1 cellular context compared by ENCODE assay signal in the genomic region with DNA sequence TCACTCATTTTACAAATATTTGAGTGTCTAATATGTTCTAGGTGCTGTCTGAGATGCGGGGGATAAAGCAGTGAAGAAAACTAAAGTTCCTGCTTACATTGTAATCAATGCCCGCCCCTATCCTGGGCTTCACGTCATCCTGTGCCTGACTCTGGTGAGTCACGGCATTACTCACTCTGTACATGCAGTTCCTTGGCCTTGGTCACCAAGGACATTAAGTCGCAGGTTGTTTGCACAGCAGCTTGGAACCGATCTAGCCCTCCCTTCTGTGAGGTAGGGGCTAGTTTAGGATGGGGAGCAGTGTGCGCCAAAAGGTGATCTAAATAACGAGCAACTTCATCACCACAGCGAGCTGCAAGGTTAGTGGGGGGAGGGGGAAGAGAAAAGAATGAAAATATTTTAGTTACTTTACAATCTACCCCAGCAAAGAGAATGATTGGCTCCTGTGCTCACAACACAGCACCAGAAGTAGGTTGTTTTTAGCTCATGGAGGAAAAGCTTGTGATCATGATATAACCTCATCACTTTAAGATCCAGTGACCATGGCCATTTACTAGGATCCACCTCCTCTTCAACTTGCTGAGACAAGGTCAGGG.
TF ChIP-seq lines count a peak whose summit lies in the region.

No MANE protein-coding gene starts in this region.

TF ChIP-seq in SK-N-SH, 30 proteins besides CTCF, POLR2A, EP300 and RAD21 (continued from another document):
- TF ChIP-seq, protein P1, sequence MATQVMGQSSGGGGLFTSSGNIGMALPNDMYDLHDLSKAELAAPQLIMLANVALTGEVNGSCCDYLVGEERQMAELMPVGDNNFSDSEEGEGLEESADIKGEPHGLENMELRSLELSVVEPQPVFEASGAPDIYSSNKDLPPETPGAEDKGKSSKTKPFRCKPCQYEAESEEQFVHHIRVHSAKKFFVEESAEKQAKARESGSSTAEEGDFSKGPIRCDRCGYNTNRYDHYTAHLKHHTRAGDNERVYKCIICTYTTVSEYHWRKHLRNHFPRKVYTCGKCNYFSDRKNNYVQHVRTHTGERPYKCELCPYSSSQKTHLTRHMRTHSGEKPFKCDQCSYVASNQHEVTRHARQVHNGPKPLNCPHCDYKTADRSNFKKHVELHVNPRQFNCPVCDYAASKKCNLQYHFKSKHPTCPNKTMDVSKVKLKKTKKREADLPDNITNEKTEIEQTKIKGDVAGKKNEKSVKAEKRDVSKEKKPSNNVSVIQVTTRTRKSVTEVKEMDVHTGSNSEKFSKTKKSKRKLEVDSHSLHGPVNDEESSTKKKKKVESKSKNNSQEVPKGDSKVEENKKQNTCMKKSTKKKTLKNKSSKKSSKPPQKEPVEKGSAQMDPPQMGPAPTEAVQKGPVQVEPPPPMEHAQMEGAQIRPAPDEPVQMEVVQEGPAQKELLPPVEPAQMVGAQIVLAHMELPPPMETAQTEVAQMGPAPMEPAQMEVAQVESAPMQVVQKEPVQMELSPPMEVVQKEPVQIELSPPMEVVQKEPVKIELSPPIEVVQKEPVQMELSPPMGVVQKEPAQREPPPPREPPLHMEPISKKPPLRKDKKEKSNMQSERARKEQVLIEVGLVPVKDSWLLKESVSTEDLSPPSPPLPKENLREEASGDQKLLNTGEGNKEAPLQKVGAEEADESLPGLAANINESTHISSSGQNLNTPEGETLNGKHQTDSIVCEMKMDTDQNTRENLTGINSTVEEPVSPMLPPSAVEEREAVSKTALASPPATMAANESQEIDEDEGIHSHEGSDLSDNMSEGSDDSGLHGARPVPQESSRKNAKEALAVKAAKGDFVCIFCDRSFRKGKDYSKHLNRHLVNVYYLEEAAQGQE (IDR thresholded peaks at IDR 0.05; ENCODE audit: low read depth, low read length), result no peak
- TF ChIP-seq RXRA (IDR thresholded peaks at IDR 0.05; ENCODE audit: borderline replicate concordance, low read depth), result peak; percentile 37; the same call in 1 of the 2 replicates
- peak; percentile 39 for TF ChIP-seq NFIC (IDR thresholded peaks at IDR 0.05; ENCODE audit: borderline replicate concordance)
- no peak for TF ChIP-seq MXI1 (IDR thresholded peaks at IDR 0.05; ENCODE audit: low read depth, low read length)
